In the genomic region with DNA sequence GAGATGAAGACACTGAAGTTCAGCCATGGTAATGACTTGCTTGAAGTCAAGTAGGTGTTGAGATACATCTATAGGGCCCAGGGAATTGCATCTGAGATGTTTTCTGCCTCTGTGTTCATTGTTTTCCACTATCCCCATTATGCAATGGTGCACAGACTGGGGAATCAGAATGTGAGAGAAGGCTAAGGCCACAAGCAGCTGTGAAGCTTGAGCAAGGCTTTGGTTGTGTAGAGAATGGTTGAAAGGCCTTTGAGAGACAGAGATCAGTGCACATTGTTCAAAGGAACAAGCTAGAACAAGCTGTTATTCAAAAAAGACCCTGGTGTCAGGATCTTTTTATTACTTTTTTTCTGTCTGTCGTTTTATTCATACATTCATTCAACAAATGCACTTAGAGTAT, we compare ENCODE assay signal across 35 cellular contexts.
"Had no signal": no experiment of that assay in that cellular context is flagged by ENCODE, and none has a peak within 500 bp of the region (broad histone marks: within the 10 kb centered on the region; RNA-seq: fewer than 3 reads in every experiment).

No MANE protein-coding gene starts in this region.

- H3K4me3 ChIP-seq: MG63 had no signal

- DNase-seq: Karpas-422, Kasumi-1, MG63, MM.1S, MV-4-11, NCI-H1048, NCI-H1092, NCI-H1092 treated with DMSO at 0.1 percent for 48 hours, NCI-H1105, NCI-H1105 treated with DMSO at 0.1 percent for 48 hours, NCI-H1417, NCI-H1417 treated with DMSO at 0.1 percent for 48 hours, NCI-H1436, NCI-H1436 treated with DMSO at 0.1 percent for 48 hours, NCI-H146, NCI-H1694, NCI-H1694 treated with DMSO at 0.1 percent for 48 hours, NCI-H187, NCI-H187 treated with DMSO at 0.1 percent for 48 hours, NCI-H1930, NCI-H2029, NCI-H2029 treated with DMSO at 0.1 percent for 48 hours, NCI-H2081, NCI-H2081 treated with DMSO at 0.1 percent for 48 hours, NCI-H2107, NCI-H2171, NCI-H2171 treated with DMSO at 0.1 percent for 48 hours, NCI-H2227 treated with DMSO at 0.1 percent for 48 hours, NCI-H226, NCI-H345, NCI-H446, NCI-H446 treated with DMSO at 0.1 percent for 48 hours, NCI-H510A, NCI-H510A treated with DMSO at 0.1 percent for 48 hours had no signal

- H3K27me3 ChIP-seq: MG63 had no signal

- H3K27ac ChIP-seq: KMS-11 had no signal

- H3K4me2 ChIP-seq: KMS-11 had no signal

- H3K9ac ChIP-seq: KMS-11 had no signal
